29 cellular contexts compared by ENCODE assay signal in the genomic region with DNA sequence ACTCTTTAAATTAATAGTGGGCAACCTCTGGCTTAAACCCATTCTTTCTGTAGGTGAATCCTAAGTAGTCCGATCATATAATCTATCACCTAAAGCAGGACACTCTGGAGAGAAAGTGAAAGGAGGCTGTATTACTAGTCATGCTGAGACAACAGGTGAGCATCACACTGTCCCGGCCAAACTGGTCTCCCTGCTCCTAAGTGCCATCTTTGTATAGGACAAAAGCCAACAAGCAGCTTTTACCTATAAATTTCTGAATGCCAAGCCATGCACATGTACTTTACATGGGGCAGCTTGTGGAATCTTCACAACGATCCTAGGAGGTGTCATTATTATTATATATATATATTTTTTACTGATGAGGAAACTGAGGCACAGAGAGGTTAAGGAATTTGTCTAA. TPM values are rescaled to one million over a fixed set of nuclear protein-coding genes. Genes with fewer than 3 reads are reported as not detected.
"Had no signal": no experiment of that assay in that cellular context is flagged by ENCODE, and none has a peak within 500 bp of the region (broad histone marks: within the 10 kb centered on the region; RNA-seq: fewer than 3 reads in every experiment).

No MANE protein-coding gene starts in this region.

- H3K4me3 Mint-ChIP-seq: mesothelial cell of epicardium; naive B cell; nephron; neural crest cell; stimulated activated naive B cell treated with anti-CD40 and anti-IgM and Interleukin-4, amounts not matched to agents 10 μg/mL and 1 μg/mL and 100 μg/mL, for 72 hours had no signal

- H3K4me3 ChIP-seq: heart right ventricle, hepatocyte, left lung, lung, pancreas, right atrium auricular region, right lobe of liver, skin epidermis, stomach, suprapubic skin, thoracic aorta, tibial artery, upper lobe of right lung had no signal

- H3K9me3 ChIP-seq: heart right ventricle, left lung, pancreas, right atrium auricular region, right lobe of liver, stomach, suprapubic skin, thoracic aorta, tibial artery, upper lobe of right lung had no signal

- H3K36me3 ChIP-seq: heart right ventricle, left lung, pancreas, right atrium auricular region, right lobe of liver, suprapubic skin, thoracic aorta, tibial artery, upper lobe of right lung had no signal

- H3K9me3 Mint-ChIP-seq: naive B cell; nephron; neural crest cell; stimulated activated naive B cell treated with anti-CD40 and anti-IgM and Interleukin-4, amounts not matched to agents 10 μg/mL and 1 μg/mL and 100 μg/mL, for 72 hours had no signal

- H3K4me1 Mint-ChIP-seq: mesothelial cell of epicardium; nephron; neural crest cell; stimulated activated naive B cell treated with anti-CD40 and anti-IgM and Interleukin-4, amounts not matched to agents 10 μg/mL and 1 μg/mL and 100 μg/mL, for 72 hours had no signal

- DNase-seq: heart right ventricle; kidney glomerular epithelial cell; left colon; left lung; mesendoderm; naive B cell; nucleus accumbens; right lobe of liver; stimulated activated CD4-positive, alpha-beta T cell treated with anti-CD3 and anti-CD28 coated beads, Interleukin-12 subunit alpha, Interleukin-12 subunit beta, amount 100 ng/mL, for 4 hours; stimulated activated CD4-positive, alpha-beta T cell treated with anti-CD3 and anti-CD28 coated beads, Interleukin-15, amount 100 ng/mL, for 24 hours; stimulated activated CD4-positive, alpha-beta T cell treated with anti-CD3 and anti-CD28 coated beads, Interleukin-2, amount 100 ng/mL, for 24 hours; stimulated activated CD4-positive, alpha-beta T cell treated with anti-CD3 and anti-CD28 coated beads, Interleukin-4, amount 100 ng/mL, for 1 hour; stimulated activated naive B cell treated with anti-CD40 and anti-IgM and Interleukin-4, amounts not matched to agents 10 μg/mL and 1 μg/mL and 100 μg/mL, for 72 hours; stimulated activated naive CD8-positive, alpha-beta T cell treated with anti-CD3 and anti-CD28 coated beads, Interleukin-15, Interleukin-2, amounts not matched to agents 100 U/mL and 50 U/mL, for 24 hours; stomach; tibial artery; trophoblast cell had no signal

- H3K27me3 ChIP-seq: hepatocyte, left lung, pancreas, right atrium auricular region, right lobe of liver, stomach, suprapubic skin, tibial artery, upper lobe of right lung had no signal

- H2AFZ ChIP-seq: hepatocyte had no signal

- H3K79me2 ChIP-seq: hepatocyte had no signal

- H3K27ac Mint-ChIP-seq: mesothelial cell of epicardium; nephron; stimulated activated naive B cell treated with anti-CD40 and anti-IgM and Interleukin-4, amounts not matched to agents 10 μg/mL and 1 μg/mL and 100 μg/mL, for 72 hours had no signal

- H3K4me1 ChIP-seq: heart right ventricle, left lung, pancreas, right atrium auricular region, right lobe of liver, stomach, tibial artery, upper lobe of right lung had no signal

- H3K4me2 ChIP-seq: hepatocyte had no signal

- H3K36me3 Mint-ChIP-seq: mesothelial cell of epicardium; naive B cell; stimulated activated naive B cell treated with anti-CD40 and anti-IgM and Interleukin-4, amounts not matched to agents 10 μg/mL and 1 μg/mL and 100 μg/mL, for 72 hours had no signal

- ATAC-seq: left colon; left lung; pancreas; right lobe of liver; stimulated activated naive B cell treated with anti-CD40 and anti-IgM and Interleukin-4, amounts not matched to agents 10 μg/mL and 1 μg/mL and 100 μg/mL, for 72 hours; stimulated activated naive CD8-positive, alpha-beta T cell treated with anti-CD3 and anti-CD28 coated beads, Interleukin-15, Interleukin-2, amounts not matched to agents 100 U/mL and 50 U/mL, for 24 hours; upper lobe of right lung had no signal

- H3K27ac ChIP-seq: heart right ventricle, hepatocyte, left lung, pancreas, right atrium auricular region, right lobe of liver, skin epidermis, stomach, suprapubic skin, thoracic aorta, tibial artery, upper lobe of right lung had no signal

RNA-seq across cellular contexts. Expression of a gene that starts 18.0 kb away (rescaled TPM):
- total RNA-seq: mononuclear cell had no signal
